In the genomic region with DNA sequence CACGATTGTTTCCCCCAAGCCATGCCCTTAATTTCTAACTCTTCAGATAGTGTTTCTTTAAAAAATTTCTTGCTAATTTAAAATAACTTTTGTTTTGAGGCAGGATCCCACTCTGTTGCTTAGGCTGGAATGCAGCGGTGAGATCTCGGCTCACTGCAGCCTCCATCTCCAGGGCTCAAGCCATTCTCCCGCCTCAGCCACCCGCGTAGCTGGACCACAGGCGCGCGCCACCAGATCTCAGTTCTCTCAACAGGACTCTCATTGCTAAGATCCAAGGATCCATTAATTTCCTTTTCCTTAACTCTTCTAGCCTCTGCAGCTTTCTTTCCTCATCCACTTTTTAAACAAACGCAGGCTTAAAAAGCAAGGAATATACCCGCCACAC, we compare ENCODE assay signal across 8 cellular contexts. TPM values are rescaled to one million over a fixed set of nuclear protein-coding genes. Genes with fewer than 3 reads are reported as not detected.
DNase-seq lines count a peak whose midpoint lies in the region; ATAC-seq and TF ChIP-seq lines count a peak whose summit lies in the region.

No MANE protein-coding gene starts in this region.

- H3K4me2 ChIP-seq in skeletal muscle satellite cell (ENCODE audit: low read length), result peak overlapping the region; percentile 78

- H3K27me3 ChIP-seq in heart right ventricle (no peaks in the 10 kb centered on the region), skeletal muscle satellite cell (ENCODE audit: control insufficient read depth, insufficient read depth, low read length) (no peaks in the 10 kb centered on the region)

- TF ChIP-seq CTCF in VCaP (conservative IDR thresholded peaks at IDR 0.05), result no peak
- peak in 1 of 9 donors; percentile 20 for TF ChIP-seq CTCF in heart right ventricle (IDR thresholded peaks at IDR 0.05)

- H3K9me3 ChIP-seq in heart right ventricle, result no peaks in the 10 kb centered on the region
- H3K9me3 ChIP-seq in skeletal muscle satellite cell (replicated peaks; ENCODE audit: low read length), result no peaks in the 10 kb centered on the region

- ATAC-seq in HG03025 (IDR thresholded peaks at IDR 0.05; ENCODE audit: low FRiP score, unreplicated experiment) (peak; percentile 41), heart right ventricle (peak; percentile 41 to 66 (median 56))

- 0 to 1% methylated on average over 11 of the region's 11 CpGs for WGBS in heart right ventricle, 2 donors

- DNase-seq in NCI-H2227 treated with DMSO at 0.1 percent for 48 hours (lab: John Stamatoyannopoulos, UW) (peak; percentile 77), NCI-H2227 (lab: John Stamatoyannopoulos, UW; ENCODE audit: unreplicated experiment) (no peak), heart right ventricle (no peak), globus pallidus (ENCODE audit: low spot score) (no peak), NCI-H82 treated with DMSO at 0.1 percent for 48 hours (lab: John Stamatoyannopoulos, UW; ENCODE audit: unreplicated experiment) (no peak)

- peak overlapping the region; percentile 98 for H3K27ac ChIP-seq in VCaP
- peak overlapping the region; percentile 67 to 98 (median 95) for H3K27ac ChIP-seq in heart right ventricle

- peak overlapping the region; percentile 94 for H3K9ac ChIP-seq in skeletal muscle satellite cell (ENCODE audit: low read depth, low read length)

- H3K4me1 ChIP-seq in heart right ventricle (peaks cover 7 to 40% (median 34%) of the 10 kb centered on the region in 9 donors), skeletal muscle satellite cell (ENCODE audit: control insufficient read depth, insufficient read depth, low read length) (peaks cover 20% of the 10 kb centered on the region)

- intact Hi-C loops in heart right ventricle (cut with DNase I), result loop anchor here in 7 of 10 donors (1.0 to 5.0 kb wide), 3 partner anchors 41 to 43 kb away; a partner anchor contains a TSS

- peaks cover 0 to 14% (median 5%) of the 10 kb centered on the region in 9 donors for H3K36me3 ChIP-seq in heart right ventricle
- H3K36me3 ChIP-seq in skeletal muscle satellite cell (ENCODE audit: insufficient read depth, low read length), result peaks cover 3% of the 10 kb centered on the region

- H3K4me3 ChIP-seq in heart right ventricle, result peak overlapping the region; percentile 78 to 99 (median 96)
- peak overlapping the region; percentile 79 for H3K4me3 ChIP-seq in skeletal muscle satellite cell (ENCODE audit: low read length)

RNA-seq across cellular contexts. Expression of a gene that starts 0.3 kb away (rescaled TPM):
- total RNA-seq in heart right ventricle, result 10 to 100 TPM; 17.2 to 25.7 (median 22.1) TPM
- 10 to 100 TPM; 11.0 to 12.5 TPM for polyA plus RNA-seq in heart right ventricle
- total RNA-seq in skeletal muscle satellite cell (2012; rRNA removed), result 25.6 and 28.9 TPM in 2 replicates

RNA-seq across cellular contexts. Expression of a gene that starts 42.3 kb away (rescaled TPM):
- 10 to 100 TPM; 24.3 to 39.5 (median 27.6) TPM for total RNA-seq in heart right ventricle
- polyA plus RNA-seq in heart right ventricle, result 10 to 100 TPM; 12.2 to 29.5 TPM
- 9.0 and 15.7 TPM in 2 replicates for total RNA-seq in skeletal muscle satellite cell (2012; rRNA removed)

RNA-seq across cellular contexts. Expression of a gene that starts 42.5 kb away (rescaled TPM):
- total RNA-seq in heart right ventricle, result 10 to 100 TPM; 24.0 to 46.1 (median 31.6) TPM
- polyA plus RNA-seq in heart right ventricle, result 100 to 1,000 TPM in 1 of 2 donors, 10 to 100 TPM in 1; 56.6 to 114 TPM
- 157 and 165 TPM in 2 replicates for total RNA-seq in skeletal muscle satellite cell (2012; rRNA removed)
